In the genomic region with DNA sequence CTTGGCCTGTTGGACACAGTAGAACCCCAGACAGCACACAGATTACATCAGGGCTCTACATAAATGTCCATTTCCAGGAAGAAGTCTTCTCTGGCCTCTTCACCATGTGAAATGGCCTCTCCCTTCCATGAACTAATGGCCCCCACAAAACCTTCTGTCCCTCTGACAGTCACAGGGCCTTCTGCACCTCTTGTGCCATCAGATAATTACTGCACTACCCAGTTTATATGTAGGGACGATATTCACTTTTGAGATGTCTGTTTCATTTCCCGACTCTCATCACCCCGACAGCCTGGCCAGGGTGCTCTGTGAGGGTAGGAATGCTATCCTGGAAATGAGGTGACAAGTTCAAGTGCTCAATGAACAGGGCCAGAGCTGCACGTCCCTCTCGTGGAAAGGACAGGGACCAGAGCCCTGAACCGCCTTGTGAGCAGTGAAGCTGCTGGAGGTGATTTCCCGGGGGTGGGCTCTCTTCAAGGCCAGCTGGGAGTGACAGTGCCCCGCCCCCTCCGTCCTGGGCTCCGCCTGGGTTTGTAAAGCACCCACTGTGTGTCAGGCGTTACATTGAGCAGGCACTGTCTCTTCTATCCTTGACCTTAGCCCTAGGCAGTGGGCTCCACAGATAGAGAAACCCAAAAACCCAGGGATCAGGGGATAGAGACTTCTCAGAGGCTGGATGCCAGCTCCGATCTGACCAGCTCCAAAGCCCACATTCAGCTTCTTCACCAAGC, we compare ENCODE assay signal across 15 cellular contexts. TPM values are rescaled to one million over a fixed set of nuclear protein-coding genes. Genes with fewer than 3 reads are reported as not detected.
DNase-seq lines count a peak whose midpoint lies in the region; TF ChIP-seq lines count a peak whose summit lies in the region.
"Had no signal": no experiment of that assay in that cellular context is flagged by ENCODE, and none has a peak within 500 bp of the region (broad histone marks: within the 10 kb centered on the region; RNA-seq: fewer than 3 reads in every experiment).

No MANE protein-coding gene starts in this region.

- H2AK5ac ChIP-seq in mesendoderm (ENCODE audit: low read length) (no peak overlapping the region), H9 (ENCODE audit: insufficient read length, low read length) (no peak overlapping the region)

- H2BK5ac ChIP-seq in mesendoderm (ENCODE audit: low read length), result no peak overlapping the region
- H2BK5ac ChIP-seq in H9 (ENCODE audit: insufficient read length, low read length), result no peak overlapping the region

- peaks cover 27% of the 10 kb centered on the region for H3K27me3 Mint-ChIP-seq in T-helper 2 cell treated with Interferon-gamma antibody and Interleukin-4, amounts not matched to agents 5 μg/mL and 100 μg/mL, for 36 hours (ENCODE audit: low read depth)
- peaks cover 68% of the 10 kb centered on the region for H3K27me3 Mint-ChIP-seq in neural crest cell (ENCODE audit: low read depth)
- peaks cover 65% of the 10 kb centered on the region for H3K27me3 Mint-ChIP-seq in H9 (ENCODE audit: low read depth)

- peak overlapping the region; percentile 94 for H3K27ac Mint-ChIP-seq in T-helper 2 cell treated with Interferon-gamma antibody and Interleukin-4, amounts not matched to agents 5 μg/mL and 100 μg/mL, for 36 hours
- H3K27ac Mint-ChIP-seq in neural crest cell (ENCODE audit: unreplicated experiment), result no peak overlapping the region
- H3K27ac Mint-ChIP-seq in H9, result no peak overlapping the region

- peak overlapping the region; percentile 78 for H3K27ac ChIP-seq in effector memory CD4-positive, alpha-beta T cell (ENCODE audit: insufficient read depth, low read length, poor library complexity, severe bottlenecking)
- H3K27ac ChIP-seq in mesendoderm (ENCODE audit: low read depth, low read length), result no peak overlapping the region
- no peak overlapping the region for H3K27ac ChIP-seq in H9 (ENCODE audit: insufficient read length, low read depth, low read length)

- H3K27me3 ChIP-seq in NT2/D1 (ENCODE audit: insufficient read depth, insufficient read length) (peaks cover 37% of the 10 kb centered on the region), mesendoderm (ENCODE audit: insufficient read depth, low read length, poor library complexity) (peaks cover 6% of the 10 kb centered on the region), H9 (ENCODE audit: insufficient read depth, low read length) (peaks cover 10% of the 10 kb centered on the region; the same call in 1 of the 2 replicates)
- H3K27me3 ChIP-seq in effector memory CD4-positive, alpha-beta T cell (replicated peaks; ENCODE audit: control insufficient read depth, insufficient read depth, low read length, poor library complexity, severe bottlenecking), result no peaks in the 10 kb centered on the region

- H3K79me1 ChIP-seq in mesendoderm (ENCODE audit: low read length), result no peaks in the 10 kb centered on the region
- H3K79me1 ChIP-seq in H9 (ENCODE audit: insufficient read depth, low read depth, low read length, poor library complexity, severe bottlenecking), result no peaks in the 10 kb centered on the region

- H2AFZ ChIP-seq in H9 (ENCODE audit: low read length), result no peak overlapping the region

- H3K9ac ChIP-seq in NT2/D1 (ENCODE audit: insufficient read length, low read depth) (peak overlapping the region; percentile 28), mesendoderm (ENCODE audit: low read length) (no peak overlapping the region), H9 (ENCODE audit: extremely low read depth, insufficient read length, low read length) (no peak overlapping the region)

- H3K4me3 Mint-ChIP-seq in T-helper 2 cell treated with Interferon-gamma antibody and Interleukin-4, amounts not matched to agents 5 μg/mL and 100 μg/mL, for 36 hours, result peak overlapping the region; percentile 89
- H3K4me3 Mint-ChIP-seq in neural crest cell (peak overlapping the region; percentile 80), H9 (peak overlapping the region in 1 of 2 experiments; percentile 58; a peak in 1 of 5 replicates)

- H3K79me2 ChIP-seq in mesendoderm (ENCODE audit: control insufficient read depth, insufficient read depth, low read length) (no peaks in the 10 kb centered on the region), H9 (ENCODE audit: insufficient read depth, low read length) (no peaks in the 10 kb centered on the region)

- H4K5ac ChIP-seq in mesendoderm (ENCODE audit: low read length), result no peak overlapping the region
- H4K5ac ChIP-seq in H9 (ENCODE audit: insufficient read length, low read depth, low read length), result no peak overlapping the region

- H3K4me3 ChIP-seq in NT2/D1 (ENCODE audit: insufficient read length, low read depth), result no peak overlapping the region
- H3K4me3 ChIP-seq in effector memory CD4-positive, alpha-beta T cell (ENCODE audit: insufficient read depth, low read depth, low read length, poor library complexity, severe bottlenecking), result peak overlapping the region; percentile 37
- no peak overlapping the region for H3K4me3 ChIP-seq in mesendoderm (ENCODE audit: low read length)

- H2BK120ac ChIP-seq in mesendoderm (ENCODE audit: low read depth, low read length) (no peak overlapping the region), H9 (ENCODE audit: low read depth, low read length, poor library complexity, severe bottlenecking) (no peak overlapping the region)

- H3K9me3 ChIP-seq in NT2/D1 (ENCODE audit: insufficient read depth, low read length) (no peaks in the 10 kb centered on the region), H9 (ENCODE audit: control insufficient read depth, low read depth, low read length) (no peaks in the 10 kb centered on the region)
- H3K9me3 ChIP-seq in effector memory CD4-positive, alpha-beta T cell (ENCODE audit: control insufficient read depth, low read length), result no peaks in the 10 kb centered on the region

- no peak overlapping the region for H3T11ph ChIP-seq in H9 (ENCODE audit: low read length)

- DNase-seq in T-helper 2 cell treated with Interferon-gamma antibody and Interleukin-4, amounts not matched to agents 5 μg/mL and 100 μg/mL, for 36 hours (ENCODE audit: low spot score), result no peak
- DNase-seq in T-helper 2 cell (no peak), NT2/D1 (ENCODE audit: low read depth, low spot score) (no peak), neural crest cell (ENCODE audit: low read depth, low spot score) (no peak), mesendoderm (no peak), NCI-H2227 treated with DMSO at 0.1 percent for 48 hours (lab: John Stamatoyannopoulos, UW) (no peak), H9 (no peak)
- no peak for DNase-seq in effector memory CD4-positive, alpha-beta T cell
- DNase-seq: 8988T; activated CD4-positive, alpha-beta T cell treated with anti-CD3 and anti-CD28 coated beads, Interleukin-2, amount 50 U/mL, for 4 hours; COR-L47; GF-D8; NCI-H1694; NCI-H510A treated with DMSO at 0.1 percent for 48 hours; PC-3 had no signal

- no peaks in the 10 kb centered on the region for H3K36me3 ChIP-seq in NT2/D1 (ENCODE audit: insufficient read depth, insufficient read length, low read length)
- no peaks in the 10 kb centered on the region for H3K36me3 ChIP-seq in effector memory CD4-positive, alpha-beta T cell (ENCODE audit: control insufficient read depth, insufficient read depth, low read length)
- H3K36me3 ChIP-seq in mesendoderm (ENCODE audit: control insufficient read depth, insufficient read depth, low read length), result no peaks in the 10 kb centered on the region

- H4K20me1 ChIP-seq in H9 (ENCODE audit: control insufficient read depth, insufficient read depth, insufficient read length), result peaks cover 6% of the 10 kb centered on the region

- no peak overlapping the region for H2BK12ac ChIP-seq in H9 (ENCODE audit: insufficient read length, low read depth, low read length)

- H2BK15ac ChIP-seq in mesendoderm (replicated peaks; ENCODE audit: low read depth) (no peak overlapping the region), H9 (ENCODE audit: low read depth, low read length) (no peak overlapping the region)

- H2BK20ac ChIP-seq in H9 (ENCODE audit: low read depth, low read length, poor library complexity, severe bottlenecking), result no peak overlapping the region

- H3K14ac ChIP-seq in H9 (ENCODE audit: insufficient read depth, low read length), result no peak overlapping the region; the same call in 1 of the 2 replicates

- H3K4me2 ChIP-seq in mesendoderm (ENCODE audit: low read length), result no peak overlapping the region
- no peak overlapping the region for H3K4me2 ChIP-seq in H9 (ENCODE audit: insufficient read depth, insufficient read length, low read length)

- no peaks in the 10 kb centered on the region for H3K9me3 Mint-ChIP-seq in T-helper 2 cell treated with Interferon-gamma antibody and Interleukin-4, amounts not matched to agents 5 μg/mL and 100 μg/mL, for 36 hours
- H3K9me3 Mint-ChIP-seq in neural crest cell, result no peaks in the 10 kb centered on the region
- H3K9me3 Mint-ChIP-seq in H9, result no peaks in the 10 kb centered on the region; a peak in 1 of 5 replicates

- peaks cover 25% of the 10 kb centered on the region for H3K4me1 ChIP-seq in NT2/D1 (ENCODE audit: insufficient read depth, insufficient read length)
- peaks cover 25% of the 10 kb centered on the region for H3K4me1 ChIP-seq in effector memory CD4-positive, alpha-beta T cell (ENCODE audit: control insufficient read depth, insufficient read depth, low read length, poor library complexity, severe bottlenecking)
- no peaks in the 10 kb centered on the region for H3K4me1 ChIP-seq in mesendoderm (ENCODE audit: control insufficient read depth, low read depth, low read length)
- peaks cover 3% of the 10 kb centered on the region; the same call in 1 of the 2 replicates for H3K4me1 ChIP-seq in H9 (ENCODE audit: insufficient read depth, low read length)

- peaks cover 20% of the 10 kb centered on the region for H3K36me3 Mint-ChIP-seq in T-helper 2 cell treated with Interferon-gamma antibody and Interleukin-4, amounts not matched to agents 5 μg/mL and 100 μg/mL, for 36 hours (ENCODE audit: low read depth)
- H3K36me3 Mint-ChIP-seq in neural crest cell (ENCODE audit: low read depth) (no peaks in the 10 kb centered on the region), H9 (ENCODE audit: insufficient read depth in 1 of 3, low read depth in 3 of 3) (no peaks in the 10 kb centered on the region; a peak in 1 of 7 replicates)

- H3K4ac ChIP-seq in mesendoderm (ENCODE audit: low read depth, low read length) (no peak overlapping the region), H9 (ENCODE audit: low read depth, low read length) (no peak overlapping the region)

- no peak overlapping the region for H3K23ac ChIP-seq in mesendoderm (ENCODE audit: low read length)
- no peak overlapping the region for H3K23ac ChIP-seq in H9 (ENCODE audit: insufficient read length, low read depth, low read length)

- H3K56ac ChIP-seq in mesendoderm (ENCODE audit: low read length) (no peak overlapping the region), H9 (ENCODE audit: insufficient read length, low read depth, low read length) (no peak overlapping the region)

- H3K4me1 Mint-ChIP-seq in T-helper 2 cell treated with Interferon-gamma antibody and Interleukin-4, amounts not matched to agents 5 μg/mL and 100 μg/mL, for 36 hours (ENCODE audit: low read depth), result peaks cover 21% of the 10 kb centered on the region
- H3K4me1 Mint-ChIP-seq in neural crest cell (peaks cover 24% of the 10 kb centered on the region), H9 (peaks cover 20 to 35% of the 10 kb centered on the region in 2 experiments)

- no CpG with 5 or more reads among the region's 12 CpGs for WGBS in mesendoderm (ENCODE audit: extremely low coverage, insufficient coverage, low lambda C conversion rate)
- no CpG with 5 or more reads among the region's 12 CpGs for WGBS in H9 (ENCODE audit: extremely low coverage, insufficient read length, low lambda C conversion rate)

- peaks cover 9% of the 10 kb centered on the region for H3K23me2 ChIP-seq in H9 (ENCODE audit: insufficient read length, low read depth, low read length, poor library complexity, severe bottlenecking)

- H3K18ac ChIP-seq in mesendoderm (ENCODE audit: low read length) (no peak overlapping the region), H9 (ENCODE audit: insufficient read length, low read depth, low read length) (no peak overlapping the region)

- H4K91ac ChIP-seq in H9 (ENCODE audit: insufficient read length, low read depth, low read length), result no peak overlapping the region

- no peak for TF ChIP-seq CTCF in neural crest cell (conservative IDR thresholded peaks at IDR 0.05)
- no peak for TF ChIP-seq CTCF in H9 (conservative IDR thresholded peaks at IDR 0.05)

- H4K8ac ChIP-seq in mesendoderm (ENCODE audit: low read depth, low read length) (no peak overlapping the region), H9 (replicated peaks; ENCODE audit: insufficient read length, low read depth, low read length) (no peak overlapping the region)

RNA-seq across cellular contexts. Expression of a gene that starts 3.1 kb away (rescaled TPM):
- total RNA-seq in neural crest cell (3.8 and 4.4 TPM in 2 replicates), H9 (2021) (1.9 and 2.1 TPM in 2 replicates)
- polyA plus RNA-seq in mesendoderm (2013, experiment 1 of 2), result 0.32 TPM
- polyA plus RNA-seq in mesendoderm (2013, experiment 2 of 2), result 0.28 TPM

RNA-seq across cellular contexts. Expression of a gene that starts 10.2 kb away (rescaled TPM):
- total RNA-seq in neural crest cell, result 5.8 and 6.9 TPM in 2 replicates
- 0.56 TPM for polyA plus RNA-seq in mesendoderm (2013, experiment 1 of 2)
- 0.62 TPM for polyA plus RNA-seq in mesendoderm (2013, experiment 2 of 2)
- total RNA-seq in H9 (2021), result 1.9 and 2.4 TPM in 2 replicates
- total RNA-seq: PC-3 had no signal
